1 cellular context compared by ENCODE assay signal in genomic region chr1:153571706-153572105, GRCh38.
TF ChIP-seq lines count a peak whose summit lies in the region.

No MANE protein-coding gene starts in this region.

TF ChIP-seq in H1, 55 proteins besides CTCF, POLR2A, EP300 and RAD21:
- TF ChIP-seq SUZ12 (IDR thresholded peaks at IDR 0.05; ENCODE audit: low read length), result no peak
TF ChIP-seq in H1: peak in this region for 0.
